In the genomic region with DNA sequence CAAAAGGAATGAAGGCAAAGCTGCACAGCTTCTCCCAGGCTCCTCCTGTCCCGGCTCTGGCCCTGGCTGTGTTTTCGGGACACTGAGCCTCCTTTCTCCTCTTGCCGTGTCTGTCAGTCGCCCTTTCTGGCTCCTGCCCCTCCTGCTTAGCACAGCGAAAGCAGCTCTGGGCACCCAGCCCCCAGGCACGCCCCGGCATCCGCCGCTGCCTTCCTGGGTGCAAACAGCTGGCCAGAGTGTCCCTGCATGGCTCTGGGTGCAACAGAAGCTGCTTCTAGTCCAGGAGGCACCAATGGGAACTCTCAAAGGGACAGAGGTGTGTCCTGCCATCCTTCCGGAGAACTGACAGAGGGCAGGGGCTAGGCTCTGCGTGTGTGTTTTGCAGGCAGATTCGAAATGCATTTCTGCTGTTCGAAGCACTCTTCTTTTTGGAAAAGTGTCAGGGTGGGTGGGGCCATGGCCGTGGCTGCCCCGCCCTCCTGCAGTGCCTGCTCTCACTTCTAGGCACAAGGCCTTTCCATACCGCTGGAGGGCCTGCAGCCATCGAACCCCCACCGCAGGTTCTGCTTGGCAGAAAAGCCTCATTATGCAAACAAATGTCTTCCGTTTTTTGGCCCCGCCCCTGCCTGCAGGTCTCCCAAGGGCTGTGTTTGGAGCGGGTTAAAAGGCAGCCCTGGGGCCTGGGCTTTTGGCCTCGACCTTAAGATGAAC, we compare ENCODE assay signal across 8 cellular contexts. TPM values are rescaled to one million over a fixed set of nuclear protein-coding genes. Genes with fewer than 3 reads are reported as not detected.
DNase-seq lines count a peak whose midpoint lies in the region; ATAC-seq and TF ChIP-seq lines count a peak whose summit lies in the region.

No MANE protein-coding gene starts in this region.

- H3K9me3 Mint-ChIP-seq in osteocyte (ENCODE audit: unreplicated experiment) = no peaks in the 10 kb centered on the region

- H3K9ac ChIP-seq in iPS-20b (ENCODE audit: low read depth, low read length) = 0 out of 2 replicates have a peak overlapping the region, but pooled peaks have one; percentile 32

- peaks cover 10% of the 10 kb centered on the region for H3K36me3 ChIP-seq in iPS-20b (ENCODE audit: insufficient read depth, low read depth, low read length)

- no peaks in the 10 kb centered on the region for H3K4me1 ChIP-seq in iPS-20b (ENCODE audit: insufficient read depth, low read length)

- H3K9me3 ChIP-seq in iPS-20b (ENCODE audit: insufficient read depth, low read depth, low read length) = no peaks in the 10 kb centered on the region

- peak; percentile 65 for DNase-seq in activated CD8-positive, alpha-beta memory T cell treated with anti-CD3 and anti-CD28 coated beads, Interleukin-2, amount 50 U/mL, for 48 hours
- no peak for DNase-seq in activated CD8-positive, alpha-beta memory T cell treated with anti-CD3 and anti-CD28 coated beads for 24 hours
- DNase-seq in SKM-1 treated with dmso at 0.1 percent for 144 hours (lab: John Stamatoyannopoulos, UW; ENCODE audit: unreplicated experiment) (peak; percentile 93), osteocyte (ENCODE audit: extremely low spot score, unreplicated experiment) (no peak), dedifferentiated amniotic fluid mesenchymal stem cell (ENCODE audit: extremely low spot score) (no peak)

- H3K27ac ChIP-seq in iPS-20b (ENCODE audit: low read length) = no peak overlapping the region

- no peak overlapping the region for H3K4me3 Mint-ChIP-seq in osteocyte (ENCODE audit: unreplicated experiment)

- no peak overlapping the region for H3K27ac Mint-ChIP-seq in osteocyte (ENCODE audit: unreplicated experiment)

- no peaks in the 10 kb centered on the region for H3K27me3 ChIP-seq in iPS-20b (ENCODE audit: insufficient read depth, low read length)

- peaks cover 2% of the 10 kb centered on the region for H3K27me3 Mint-ChIP-seq in osteocyte (ENCODE audit: unreplicated experiment)

- H3K4me3 ChIP-seq in iPS-20b (ENCODE audit: low read length) = no peak overlapping the region

- TF ChIP-seq CTCF in osteocyte (IDR thresholded peaks at IDR 0.05) = no peak

- peaks cover 19% of the 10 kb centered on the region for H3K4me1 Mint-ChIP-seq in osteocyte (ENCODE audit: unreplicated experiment)

- ATAC-seq in HG03457 (IDR thresholded peaks at IDR 0.05; ENCODE audit: unreplicated experiment) (peak; percentile 47), HG03469 (IDR thresholded peaks at IDR 0.05; ENCODE audit: unreplicated experiment) (no peak)

- no peaks in the 10 kb centered on the region for H3K36me3 Mint-ChIP-seq in osteocyte (ENCODE audit: unreplicated experiment)

RNA-seq across cellular contexts. Expression of gene COL9A3, which starts 15.5 kb away (rescaled TPM):
- total RNA-seq in osteocyte = 1.7 and 1.8 TPM in 2 replicates

RNA-seq across cellular contexts. Expression of gene OGFR, which starts 27.7 kb away (rescaled TPM):
- 47.2 and 48.9 TPM in 2 replicates for total RNA-seq in osteocyte

RNA-seq across cellular contexts. Expression of gene TCFL5, which starts 29.3 kb away (rescaled TPM):
- total RNA-seq in osteocyte = 12.2 and 12.8 TPM in 2 replicates

RNA-seq across cellular contexts. Expression of gene MRGBP, which starts 36.1 kb away (rescaled TPM):
- 11.2 and 11.4 TPM in 2 replicates for total RNA-seq in osteocyte

Comparison
In these comparisons a context has a peak if more than half of its experiments do, and no peak if none do; other contexts are left out.
1. DNase-seq: peak in activated CD8-positive, alpha-beta memory T cell treated with anti-CD3 and anti-CD28 coated beads, Interleukin-2, amount 50 U/mL, for 48 hours (single experiment) and SKM-1 treated with dmso at 0.1 percent for 144 hours (single experiment); none in activated CD8-positive, alpha-beta memory T cell treated with anti-CD3 and anti-CD28 coated beads for 24 hours (single experiment), osteocyte (single experiment) and dedifferentiated amniotic fluid mesenchymal stem cell (single experiment).